Comparison of ENCODE assay signal across 2 cellular contexts in genomic region chr5:110108520-110108919, GRCh38.
A peak's percentile ranks its signal among the peaks of the same experiment; 100 is the strongest.
TF ChIP-seq lines count a peak whose summit lies in the region.

No MANE protein-coding gene starts in this region.

TF ChIP-seq in HEK293, 187 proteins besides CTCF, POLR2A, EP300 and RAD21:
- peak; percentile 87 for TF ChIP-seq ZNF596 (tag by site-specific recombination; IDR thresholded peaks at IDR 0.05)
- no peak for TF ChIP-seq TSHZ1 (tag by site-specific recombination; IDR thresholded peaks at IDR 0.05; ENCODE audit: borderline replicate concordance)
TF ChIP-seq in HEK293: peak in this region for 1.

TF ChIP-seq in H1, 55 proteins besides CTCF, POLR2A, EP300 and RAD21:
- TF ChIP-seq JUND (IDR thresholded peaks at IDR 0.05; ENCODE audit: low read length) (0 out of 2 replicates have a peak, but pooled peaks have one; percentile 9), SP2 (IDR thresholded peaks at IDR 0.05; ENCODE audit: low read length) (no peak)
TF ChIP-seq in H1: peak in this region for 1.
